Comparison of ENCODE assay signal across 2 cellular contexts in genomic region chr1:1524750-1525383, GRCh38. TPM values are rescaled to one million over a fixed set of nuclear protein-coding genes. Genes with fewer than 3 reads are reported as not detected.
"Had no signal": no experiment of that assay in that cellular context is flagged by ENCODE, and none has a peak within 500 bp of the region (broad histone marks: within the 10 kb centered on the region; RNA-seq: fewer than 3 reads in every experiment).

No MANE protein-coding gene starts in this region.

RNA-seq across cellular contexts. Expression of gene TMEM240, which starts 15.6 kb away (rescaled TPM):
- total RNA-seq: HepG2 had no signal
- polyA plus RNA-seq: IgD-negative memory B cell had no signal
